Comparison of ENCODE assay signal across 13 cellular contexts in genomic region chr10:77602231-77602912, GRCh38. TPM values are rescaled to one million over a fixed set of nuclear protein-coding genes. Genes with fewer than 3 reads are reported as not detected.
DNase-seq lines count a peak whose midpoint lies in the region; ATAC-seq and TF ChIP-seq lines count a peak whose summit lies in the region.
"Had no signal": no experiment of that assay in that cellular context is flagged by ENCODE, and none has a peak within 500 bp of the region (broad histone marks: within the 10 kb centered on the region; RNA-seq: fewer than 3 reads in every experiment).

No MANE protein-coding gene starts in this region.

- 60% methylated on average over 1 of the region's 8 CpGs; no CpG with 5 or more reads in 1 of the 2 experiments for WGBS in IMR-90 (ENCODE audit: extremely low coverage in 2 of 2, insufficient read length in 1 of 2), 2 experiments
- 92% methylated on average over 7 of the region's 8 CpGs for WGBS in SK-N-SH (ENCODE audit: low lambda C conversion rate)
- WGBS in testis, 2 donors: 68 to 93% methylated on average over 8 of the region's 8 CpGs

- H3K9me3 Mint-ChIP-seq in natural killer cell treated with Interleukin-12 subunit alpha and Interleukin-12 subunit beta and Interleukin-15 and Interleukin-18, amount 100 ng/mL, for 72 hours: peaks cover 3% of the 10 kb centered on the region

- H3K27ac ChIP-seq in AG04450 (ENCODE audit: low read depth, low read length) (peak overlapping the region; percentile 12), IMR-90 (ENCODE audit: insufficient read depth, low read length) (peak overlapping the region; percentile 54), foreskin keratinocyte (no peak overlapping the region), SK-N-SH (ENCODE audit: low read depth in 2 of 2, low read length in 1 of 2) (no peak overlapping the region), testis (no peak overlapping the region)

- H2BK15ac ChIP-seq in IMR-90 (ENCODE audit: low read depth, low read length): peak overlapping the region; percentile 66; the same call in 2 of the 3 replicates

- H4K20me1 ChIP-seq in IMR-90 (ENCODE audit: insufficient read depth, low read length): no peaks in the 10 kb centered on the region
- 0 out of 2 replicates have a peak, but pooled peaks cover 2% of the 10 kb centered on the region for H4K20me1 ChIP-seq in SK-N-SH (ENCODE audit: insufficient read depth)

- H3K23ac ChIP-seq in IMR-90 (ENCODE audit: low read depth, low read length): peak overlapping the region; percentile 56; the same call in 1 of the 2 replicates

- H3K27me3 ChIP-seq in AG04450 (ENCODE audit: control insufficient read depth, insufficient read depth, low read length): no peaks in the 10 kb centered on the region
- no peaks in the 10 kb centered on the region for H3K27me3 ChIP-seq in IMR-90 (ENCODE audit: control insufficient read depth, insufficient read depth, low read length)
- H3K27me3 ChIP-seq in foreskin keratinocyte: no peaks in the 10 kb centered on the region
- no peaks in the 10 kb centered on the region for H3K27me3 ChIP-seq in SK-N-SH (ENCODE audit: insufficient read depth)
- no peaks in the 10 kb centered on the region for H3K27me3 ChIP-seq in testis
- H3K27me3 ChIP-seq: ascending aorta, upper lobe of left lung had no signal

- H3K36me3 Mint-ChIP-seq in natural killer cell treated with Interleukin-12 subunit alpha and Interleukin-12 subunit beta and Interleukin-15 and Interleukin-18, amount 100 ng/mL, for 72 hours: no peaks in the 10 kb centered on the region

- TF ChIP-seq RAD21 in IMR-90 (IDR thresholded peaks at IDR 0.05; ENCODE audit: low read length) (peak; percentile 37; the same call in 1 of the 2 replicates), SK-N-SH (IDR thresholded peaks at IDR 0.05; ENCODE audit: low read length) (no peak)

- peak overlapping the region; percentile 74 for H3K18ac ChIP-seq in IMR-90 (ENCODE audit: low read depth, low read length)

- DNase-seq in AG04450 (ENCODE audit: low read depth, low spot score) (peak; percentile 69), IMR-90 (peak; percentile 89), cardiac fibroblast (ENCODE audit: low read depth in 2 of 2) (no peak), foreskin keratinocyte (no peak), NCI-H1417 treated with DMSO at 0.1 percent for 48 hours (lab: John Stamatoyannopoulos, UW) (no peak), SK-N-SH (no peak), testis (no peak)
- DNase-seq in natural killer cell treated with Interleukin-12 subunit alpha and Interleukin-12 subunit beta and Interleukin-15 and Interleukin-18, amount 100 ng/mL, for 72 hours (ENCODE audit: low spot score): peak; percentile 6
- DNase-seq: activated CD8-positive, alpha-beta memory T cell treated with anti-CD3 and anti-CD28 coated beads, Interleukin-2, amount 50 U/mL, for 48 hours; NCI-H345; upper lobe of left lung had no signal

- H2BK20ac ChIP-seq in IMR-90 (ENCODE audit: low read depth, low read length): peak overlapping the region; percentile 73

- peak overlapping the region; percentile 47 for H2AK9ac ChIP-seq in IMR-90 (replicated peaks; ENCODE audit: low read depth, low read length, poor library complexity)

- H3K36me3 ChIP-seq in IMR-90 (ENCODE audit: control insufficient read depth, insufficient read depth, low read length): no peaks in the 10 kb centered on the region
- no peaks in the 10 kb centered on the region for H3K36me3 ChIP-seq in SK-N-SH (replicated peaks in 1 of 2; ENCODE audit: control insufficient read depth in 1 of 2, insufficient read depth in 2 of 2, low read length in 1 of 2)
- no peaks in the 10 kb centered on the region for H3K36me3 ChIP-seq in testis (ENCODE audit: low read depth, missing control alignments)
- H3K36me3 ChIP-seq: ascending aorta, upper lobe of left lung had no signal

- H2AK5ac ChIP-seq in IMR-90 (ENCODE audit: low read depth, low read length): peak overlapping the region; percentile 81

- no peaks in the 10 kb centered on the region for H3F3A ChIP-seq in SK-N-SH (replicated peaks; ENCODE audit: insufficient read depth)

- H3K9ac ChIP-seq in IMR-90 (ENCODE audit: low read depth, low read length) (no peak overlapping the region), SK-N-SH (no peak overlapping the region)

- H3K9me1 ChIP-seq in IMR-90 (ENCODE audit: insufficient read depth, low read length): peaks cover 32% of the 10 kb centered on the region

- H3K79me2 ChIP-seq in SK-N-SH (ENCODE audit: insufficient read depth): peaks cover 25% of the 10 kb centered on the region; the same call in 1 of the 2 replicates

- H2BK120ac ChIP-seq in IMR-90 (ENCODE audit: low read depth, low read length): peak overlapping the region; percentile 82

- TF ChIP-seq POLR2A in IMR-90 (IDR thresholded peaks at IDR 0.05; ENCODE audit: low read depth, low read length) (no peak), testis (IDR thresholded peaks at IDR 0.05) (no peak)

- H4K91ac ChIP-seq in IMR-90 (ENCODE audit: insufficient read depth, low read depth, low read length): peak overlapping the region; percentile 73

- H3K4me3 ChIP-seq in AG04450 (ENCODE audit: low read depth, low read length) (peak overlapping the region; percentile 13; the same call in 1 of the 2 replicates), IMR-90 (ENCODE audit: insufficient read depth, low read depth, low read length) (no peak overlapping the region), cardiac fibroblast (replicated peaks in 1 of 2; ENCODE audit: low read depth in 2 of 2, low read length in 2 of 2) (no peak overlapping the region), SK-N-SH (ENCODE audit: low read depth in 2 of 2, low read length in 1 of 2) (no peak overlapping the region), testis (no peak overlapping the region)
- H3K4me3 ChIP-seq: upper lobe of left lung had no signal

- H3K9me2 ChIP-seq in SK-N-SH: no peaks in the 10 kb centered on the region

- no peaks in the 10 kb centered on the region for H3K27me3 Mint-ChIP-seq in natural killer cell treated with Interleukin-12 subunit alpha and Interleukin-12 subunit beta and Interleukin-15 and Interleukin-18, amount 100 ng/mL, for 72 hours

- peak overlapping the region; percentile 80 for H3K4me2 ChIP-seq in IMR-90 (ENCODE audit: low read depth, low read length)
- no peak overlapping the region for H3K4me2 ChIP-seq in SK-N-SH

- TF ChIP-seq CTCF in AG04450 (IDR thresholded peaks at IDR 0.05; ENCODE audit: low read depth, low read length) (peak; percentile 51), IMR-90 (conservative IDR thresholded peaks at IDR 0.05; ENCODE audit: low read depth, low read length) (peak; percentile 35; the same call in 1 of the 2 replicates), cardiac fibroblast (IDR thresholded peaks at IDR 0.05; ENCODE audit: low read depth, low read length) (peak; percentile 8), foreskin keratinocyte (conservative IDR thresholded peaks at IDR 0.05) (no peak), SK-N-SH (IDR thresholded peaks at IDR 0.05) (no peak), testis (IDR thresholded peaks at IDR 0.05) (no peak)

- intact Hi-C loops in IMR-90 (cut with micrococcal nuclease): loop anchor here (10.0 kb wide), 1 partner anchor 208 kb away; no protein-coding TSS in a partner anchor
- intact Hi-C loops in testis (cut with DNase I; ENCODE audit: low total_unique reads): no loop called here

- peak overlapping the region; percentile 61 for H4K5ac ChIP-seq in IMR-90 (ENCODE audit: low read depth, low read length)

- no peak for TF ChIP-seq EP300 in SK-N-SH (IDR thresholded peaks at IDR 0.05; ENCODE audit: borderline replicate concordance in 1 of 2, low read depth in 1 of 2, low read length in 1 of 2)

- dilution Hi-C loops in IMR-90 (cut with HindIII; ENCODE audit: low sequenced_read_pairs, unreplicated experiment): no loop called here

- H3K9me3 ChIP-seq in AG04450 (ENCODE audit: control insufficient read depth, insufficient read depth, low read length) (no peaks in the 10 kb centered on the region), IMR-90 (ENCODE audit: control insufficient read depth, insufficient read depth, low read length) (no peaks in the 10 kb centered on the region), SK-N-SH (no peaks in the 10 kb centered on the region), testis (no peaks in the 10 kb centered on the region)
- H3K9me3 ChIP-seq: ascending aorta, upper lobe of left lung had no signal

- CTCF ChIA-PET in AG04450 (lab: Charles Lee): interaction anchor here (0.7 to 1.3 kb wide), 5 partner anchors 9 to 437 kb away, joined by 3 to 6 read pairs (median 3); no protein-coding TSS in a partner anchor
- CTCF ChIA-PET in IMR-90 (lab: Yijun Ruan, JAX): interaction anchor here (0.9 to 1.3 kb wide), 4 partner anchors 11 to 58 kb away, joined by 3 to 4 read pairs (median 3); partner anchors contain the start of gene KCNMA1
- CTCF ChIA-PET in SK-N-SH (lab: Yijun Ruan, JAX): interaction anchor here (0.7 to 2.7 kb wide), 3 partner anchors 11 to 429 kb away, joined by 3 to 7 read pairs (median 3); no protein-coding TSS in a partner anchor

- peak; percentile 85 for ATAC-seq in IMR-90 (ENCODE audit: low read depth)
- no peak for ATAC-seq in natural killer cell treated with Interleukin-12 subunit alpha and Interleukin-12 subunit beta and Interleukin-15 and Interleukin-18, amount 100 ng/mL, for 72 hours
- no peak for ATAC-seq in foreskin keratinocyte
- ATAC-seq: sciatic nerve had no signal

- H2AFZ ChIP-seq in IMR-90 (replicated peaks; ENCODE audit: low read length, poor library complexity) (peak overlapping the region; percentile 66), SK-N-SH (ENCODE audit: low read depth) (no peak overlapping the region)

- no peak overlapping the region for H3K27ac Mint-ChIP-seq in natural killer cell treated with Interleukin-12 subunit alpha and Interleukin-12 subunit beta and Interleukin-15 and Interleukin-18, amount 100 ng/mL, for 72 hours

- H3K79me1 ChIP-seq in IMR-90 (ENCODE audit: low read depth in 1 of 2, low read length in 2 of 2): peaks cover 0 to 34% of the 10 kb centered on the region in 2 experiments; a peak in 2 of 4 replicates

- peak overlapping the region; percentile 62 for H3K14ac ChIP-seq in IMR-90 (replicated peaks; ENCODE audit: low read depth, low read length)

- BruUV-seq in IMR-90 (replicated peaks; lab: Mats Ljungman, UMichigan): no TSS peak

- 0 out of 2 replicates have a peak overlapping the region, but pooled peaks have one; percentile 7 for H3K56ac ChIP-seq in IMR-90 (ENCODE audit: extremely low read depth, insufficient read depth, low read length)

- peak overlapping the region in 1 of 2 experiments; percentile 59; a peak in 2 of 4 replicates for H4K8ac ChIP-seq in IMR-90 (ENCODE audit: low read depth in 2 of 2, low read length in 2 of 2)

- in situ Hi-C loops in IMR-90 (cut with MboI; ENCODE audit: low sequenced_read_pairs): no loop called here

- H3K4me3 Mint-ChIP-seq in natural killer cell treated with Interleukin-12 subunit alpha and Interleukin-12 subunit beta and Interleukin-15 and Interleukin-18, amount 100 ng/mL, for 72 hours: peak overlapping the region; percentile 43

- H3K4me1 ChIP-seq in IMR-90 (ENCODE audit: control insufficient read depth, insufficient read depth, low read length): peaks cover 27% of the 10 kb centered on the region
- peaks cover 11% of the 10 kb centered on the region for H3K4me1 ChIP-seq in foreskin keratinocyte
- peaks cover 0 to 21% of the 10 kb centered on the region in 2 experiments; a peak in 1 of 4 replicates for H3K4me1 ChIP-seq in SK-N-SH (ENCODE audit: control insufficient read depth in 1 of 2, insufficient read depth in 2 of 2, low read depth in 1 of 2, low read length in 1 of 2)
- H3K4me1 ChIP-seq in testis: no peaks in the 10 kb centered on the region

- H3K4ac ChIP-seq in IMR-90 (ENCODE audit: low read depth, low read length): peak overlapping the region; percentile 66

- POLR2A ChIA-PET in AG04450 (lab: Yijun Ruan, JAX): interaction anchor here (1.0 to 1.9 kb wide), 3 partner anchors 15 to 97 kb away, joined by 5 to 10 read pairs (median 7); no protein-coding TSS in a partner anchor
- POLR2A ChIA-PET in IMR-90 (lab: Charles Lee; ENCODE audit: unreplicated experiment): no interaction called here
- POLR2A ChIA-PET in SK-N-SH (lab: Yijun Ruan, JAX): no interaction called here

- H2BK5ac ChIP-seq in IMR-90 (ENCODE audit: low read depth, low read length, poor library complexity, severe bottlenecking): peak overlapping the region; percentile 27

- H3K4me1 Mint-ChIP-seq in natural killer cell treated with Interleukin-12 subunit alpha and Interleukin-12 subunit beta and Interleukin-15 and Interleukin-18, amount 100 ng/mL, for 72 hours (ENCODE audit: low read depth in 2 of 2): peaks cover 5 to 8% of the 10 kb centered on the region in 2 donors

RNA-seq across cellular contexts. Expression of gene KCNMA1, which starts 35.2 kb away (rescaled TPM):
- 58.8 and 60.0 TPM in 2 replicates for polyA plus RNA-seq in AG04450 (2011; rRNA removed)
- polyA minus RNA-seq in AG04450 (2011; rRNA and poly(A)+ RNA removed): 120 and 127 TPM in 2 replicates
- 24.7 and 25.6 TPM in 2 replicates for total RNA-seq in IMR-90 (2012; rRNA removed)
- polyA plus RNA-seq in IMR-90 (2012; rRNA removed): 29.6 and 31.7 TPM in 2 replicates
- 25.2 and 29.3 TPM in 2 replicates for polyA plus RNA-seq in IMR-90 (2012; cell fraction: cytosol; rRNA removed)
- 39.9 and 48.3 TPM in 2 replicates for polyA plus RNA-seq in IMR-90 (2012; cell fraction: nucleus; rRNA removed; ENCODE audit: low replicate concordance)
- 1 to 10 TPM in 1 of 2 donors, not detected in 1; 2.8 TPM for total RNA-seq in natural killer cell treated with Interleukin-12 subunit alpha and Interleukin-12 subunit beta and Interleukin-15 and Interleukin-18, amount 100 ng/mL, for 72 hours
- total RNA-seq in foreskin keratinocyte: 2.8 and 3.9 TPM in 2 replicates
- 4.3 TPM in 2 replicates for polyA plus RNA-seq in foreskin keratinocyte
- polyA plus RNA-seq in SK-N-SH (2012; rRNA removed): 81.2 and 107 TPM in 2 replicates
- 59.4 and 73.4 TPM in 2 replicates for polyA plus RNA-seq in SK-N-SH (2012; cell fraction: cytosol; rRNA removed)
- 144 and 177 TPM in 2 replicates for polyA plus RNA-seq in SK-N-SH (2012; cell fraction: nucleus; rRNA removed)
- 10 to 100 TPM; 13.6 to 24.7 TPM for total RNA-seq in testis
- 36.1 TPM for polyA plus RNA-seq in testis (ENCODE audit: insufficient read depth, low read depth, low replicate concordance)

Comparison
In these comparisons a context has a peak if more than half of its experiments do, and no peak if none do; other contexts are left out.
1. DNase-seq: peak in AG04450 (single experiment), IMR-90 (single experiment) and natural killer cell treated with Interleukin-12 subunit alpha and Interleukin-12 subunit beta and Interleukin-15 and Interleukin-18, amount 100 ng/mL, for 72 hours (single experiment); none in cardiac fibroblast (0 of 2), foreskin keratinocyte (0 of 2), NCI-H1417 treated with DMSO at 0.1 percent for 48 hours (single experiment), SK-N-SH (single experiment) and testis (single experiment).
2. H3K27ac ChIP-seq: peak in AG04450 (single experiment) and IMR-90 (single experiment); none in foreskin keratinocyte (single experiment), SK-N-SH (0 of 2) and testis (0 of 2).
3. CTCF ChIP-seq: peak in AG04450 (single experiment), IMR-90 (single experiment) and cardiac fibroblast (single experiment); none in foreskin keratinocyte (single experiment), SK-N-SH (single experiment) and testis (0 of 3).